Comparison of ENCODE assay signal across 18 cellular contexts in the genomic region with DNA sequence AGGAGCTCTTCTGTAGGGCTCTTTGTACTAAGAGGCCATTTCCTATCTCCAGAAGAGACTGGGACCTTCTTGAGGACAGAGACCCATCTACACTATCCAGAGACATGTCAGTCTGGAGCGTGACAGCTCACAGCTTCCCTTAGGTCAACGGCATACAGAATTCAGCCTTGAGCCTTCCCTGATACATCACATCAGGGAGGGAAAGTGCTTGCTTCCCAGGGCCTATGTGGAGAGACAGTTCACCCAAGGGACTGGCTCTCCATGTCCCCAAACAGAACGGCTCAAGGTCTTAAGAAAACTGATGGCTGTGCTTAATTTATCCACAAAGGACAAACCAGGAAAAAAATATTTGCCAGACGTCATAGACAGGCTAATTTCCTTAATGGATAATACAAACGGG. TPM values are rescaled to one million over a fixed set of nuclear protein-coding genes. Genes with fewer than 3 reads are reported as not detected.
DNase-seq lines count a peak whose midpoint lies in the region; ATAC-seq and TF ChIP-seq lines count a peak whose summit lies in the region.
"Had no signal": no experiment of that assay in that cellular context is flagged by ENCODE, and none has a peak within 500 bp of the region (broad histone marks: within the 10 kb centered on the region; RNA-seq: fewer than 3 reads in every experiment).

No MANE protein-coding gene starts in this region.

- H3K4me1 ChIP-seq in adrenal gland (replicated peaks in 1 of 2), result peaks cover 0 to 7% of the 10 kb centered on the region in 2 donors
- H3K4me1 ChIP-seq in endodermal cell (ENCODE audit: control insufficient read depth, insufficient read depth, low read length), result no peaks in the 10 kb centered on the region
- H3K4me1 ChIP-seq in smooth muscle cell (ENCODE audit: low read depth), result no peaks in the 10 kb centered on the region

- peaks cover 48% of the 10 kb centered on the region for H3K36me3 Mint-ChIP-seq in endodermal cell (ENCODE audit: low read depth)
- H3K36me3 Mint-ChIP-seq in stimulated activated effector memory CD8-positive, alpha-beta T cell treated with anti-CD3 and anti-CD28 coated beads, Interleukin-12 subunit alpha, Interleukin-12 subunit beta, amount 100 ng/mL, for 72 hours, result peaks cover 42% of the 10 kb centered on the region

- TF ChIP-seq CTCF in adrenal gland (IDR thresholded peaks at IDR 0.05), result no peak
- TF ChIP-seq CTCF in endodermal cell (conservative IDR thresholded peaks at IDR 0.05), result no peak
- no peak for TF ChIP-seq CTCF in smooth muscle cell (IDR thresholded peaks at IDR 0.05; ENCODE audit: borderline replicate concordance, insufficient read depth, poor library complexity, severe bottlenecking)

- H3K27ac ChIP-seq in adrenal gland (peak overlapping the region in 2 of 5 donors; percentile 3 to 29), endodermal cell (ENCODE audit: low read depth, low read length) (no peak overlapping the region), smooth muscle cell (ENCODE audit: low read depth) (no peak overlapping the region)
- H3K27ac ChIP-seq: C4-2B, GM23248, HL-60 had no signal

- H3K27ac Mint-ChIP-seq in endodermal cell, result peak overlapping the region; percentile 23
- H3K27ac Mint-ChIP-seq in stimulated activated effector memory CD8-positive, alpha-beta T cell treated with anti-CD3 and anti-CD28 coated beads, Interleukin-12 subunit alpha, Interleukin-12 subunit beta, amount 100 ng/mL, for 72 hours, result peak overlapping the region; percentile 61
- H3K27ac Mint-ChIP-seq: CD4-positive, alpha-beta T cell had no signal

- H3K9ac ChIP-seq in endodermal cell (ENCODE audit: extremely low read depth, low read length, poor library complexity, severe bottlenecking), result no peak overlapping the region
- H3K9ac ChIP-seq in smooth muscle cell (ENCODE audit: low read depth), result no peak overlapping the region
- H3K9ac ChIP-seq: GM23248 had no signal

- ATAC-seq in left ventricle myocardium superior, result peak; percentile 68
- no peak for ATAC-seq in stimulated activated effector memory CD8-positive, alpha-beta T cell treated with anti-CD3 and anti-CD28 coated beads, Interleukin-12 subunit alpha, Interleukin-12 subunit beta, amount 100 ng/mL, for 72 hours

- TF ChIP-seq POLR2A in adrenal gland (IDR thresholded peaks at IDR 0.05), result no peak

- H3K27me3 ChIP-seq in adrenal gland (no peaks in the 10 kb centered on the region), endodermal cell (ENCODE audit: control insufficient read depth, insufficient read depth, low read length, poor library complexity, severe bottlenecking) (no peaks in the 10 kb centered on the region), smooth muscle cell (ENCODE audit: low read depth) (no peaks in the 10 kb centered on the region)

- no peaks in the 10 kb centered on the region for H3K27me3 Mint-ChIP-seq in endodermal cell (ENCODE audit: insufficient read depth)
- H3K27me3 Mint-ChIP-seq: CD4-positive, alpha-beta T cell; IgD-negative memory B cell had no signal

- H3K36me3 ChIP-seq in adrenal gland (replicated peaks in 1 of 2), result no peaks in the 10 kb centered on the region
- H3K36me3 ChIP-seq in endodermal cell (ENCODE audit: control insufficient read depth, insufficient read depth, low read length), result peaks cover 60% of the 10 kb centered on the region
- no peaks in the 10 kb centered on the region for H3K36me3 ChIP-seq in smooth muscle cell (ENCODE audit: low read depth)

- no peak overlapping the region for H3K4me3 ChIP-seq in adrenal gland
- H3K4me3 ChIP-seq in endodermal cell (ENCODE audit: low read length), result no peak overlapping the region
- H3K4me3 ChIP-seq in smooth muscle cell, result no peak overlapping the region
- H3K4me3 ChIP-seq: GM23248 had no signal

- no peak overlapping the region for H3K4me2 ChIP-seq in smooth muscle cell

- no peaks in the 10 kb centered on the region for H3F3A ChIP-seq in smooth muscle cell (ENCODE audit: low read depth)

- WGBS in adrenal gland, 4 donors, result 42 to 50% (median 48%) methylated on average over 5 of the region's 5 CpGs
- WGBS in endodermal cell (ENCODE audit: insufficient coverage in 1 of 2, insufficient read length in 1 of 2), 2 experiments, result 94 to 100% methylated on average over 5 of the region's 5 CpGs
- WGBS in smooth muscle cell (ENCODE audit: low lambda C conversion rate), result 92% methylated on average over 5 of the region's 5 CpGs

- no peak overlapping the region for H3K4me3 Mint-ChIP-seq in endodermal cell
- no peak overlapping the region for H3K4me3 Mint-ChIP-seq in stimulated activated effector memory CD8-positive, alpha-beta T cell treated with anti-CD3 and anti-CD28 coated beads, Interleukin-12 subunit alpha, Interleukin-12 subunit beta, amount 100 ng/mL, for 72 hours
- H3K4me3 Mint-ChIP-seq: CD4-positive, alpha-beta T cell; IgD-negative memory B cell had no signal

- intact Hi-C loops in left ventricle myocardium superior (cut with micrococcal nuclease) (no loop called here), cardiac septum (cut with DNase I) (no loop called here), adrenal gland (cut with DNase I) (no loop called here)

- H3K9me3 Mint-ChIP-seq in endodermal cell, result no peaks in the 10 kb centered on the region
- H3K9me3 Mint-ChIP-seq in stimulated activated effector memory CD8-positive, alpha-beta T cell treated with anti-CD3 and anti-CD28 coated beads, Interleukin-12 subunit alpha, Interleukin-12 subunit beta, amount 100 ng/mL, for 72 hours, result no peaks in the 10 kb centered on the region
- H3K9me3 Mint-ChIP-seq: CD4-positive, alpha-beta T cell; IgD-negative memory B cell had no signal

- peaks cover 3% of the 10 kb centered on the region for H3K79me2 ChIP-seq in smooth muscle cell (ENCODE audit: low read depth)

- no peaks in the 10 kb centered on the region for H3K9me3 ChIP-seq in adrenal gland (replicated peaks in 1 of 3)
- H3K9me3 ChIP-seq in endodermal cell (ENCODE audit: control insufficient read depth, low read length), result no peaks in the 10 kb centered on the region
- H3K9me3 ChIP-seq in smooth muscle cell (replicated peaks; ENCODE audit: low read depth), result no peaks in the 10 kb centered on the region

- no peaks in the 10 kb centered on the region for H3K4me1 Mint-ChIP-seq in endodermal cell
- no peaks in the 10 kb centered on the region for H3K4me1 Mint-ChIP-seq in stimulated activated effector memory CD8-positive, alpha-beta T cell treated with anti-CD3 and anti-CD28 coated beads, Interleukin-12 subunit alpha, Interleukin-12 subunit beta, amount 100 ng/mL, for 72 hours

- DNase-seq in left ventricle myocardium superior (no peak), cardiac septum (ENCODE audit: low spot score) (no peak), adrenal gland (peak in 6 of 7 donors; percentile 20 to 69 (median 38)), endodermal cell (no peak), epidermal melanocyte (ENCODE audit: insufficient read length, low spot score) (no peak), activated T-cell treated with anti-CD3 and anti-CD28 coated beads for 4 hours (no peak), smooth muscle cell (lab: John Stamatoyannopoulos, UW; ENCODE audit: unreplicated experiment) (no peak)
- DNase-seq in stimulated activated effector memory CD8-positive, alpha-beta T cell treated with anti-CD3 and anti-CD28 coated beads, Interleukin-12 subunit alpha, Interleukin-12 subunit beta, amount 100 ng/mL, for 72 hours (ENCODE audit: low spot score in 2 of 2), result no peak
- DNase-seq: AML-193; CD4-positive, alpha-beta T cell; DMS153; DMS79; GDM1; GM23248; HCEC 1CT had no signal

- no peaks in the 10 kb centered on the region for H4K20me1 ChIP-seq in smooth muscle cell (ENCODE audit: low read depth)

- no peak overlapping the region for H2AFZ ChIP-seq in smooth muscle cell (ENCODE audit: low read depth)
- H2AFZ ChIP-seq: GM23248 had no signal

RNA-seq across cellular contexts. Expression of a gene that starts 7.7 kb away (rescaled TPM):
- total RNA-seq in left ventricle myocardium superior, result 14.2 TPM
- total RNA-seq in cardiac septum, result 2.9 TPM
- 10 to 100 TPM; 19.9 to 31.7 (median 25.8) TPM for total RNA-seq in adrenal gland
- 10 to 100 TPM; 28.1 to 37.9 (median 32.9) TPM for polyA plus RNA-seq in adrenal gland
- 100 to 1,000 TPM; 109 to 202 TPM for total RNA-seq in endodermal cell
- 391 TPM for polyA plus RNA-seq in endodermal cell (2013, experiment 1 of 2)
- polyA plus RNA-seq in endodermal cell (2013, experiment 2 of 2), result 343 TPM
- 17.5 and 21.2 TPM in 2 replicates for total RNA-seq in smooth muscle cell
- 33.9 and 44.5 TPM in 2 replicates for polyA plus RNA-seq in smooth muscle cell

RNA-seq across cellular contexts. Expression of a gene that starts 35.3 kb away (rescaled TPM):
- 1,672 TPM for total RNA-seq in left ventricle myocardium superior
- total RNA-seq in cardiac septum, result 1,552 TPM
- 1,000 to 10,000 TPM; 1,297 to 2,928 (median 2,139) TPM for total RNA-seq in adrenal gland
- polyA plus RNA-seq in adrenal gland, result 1,000 to 10,000 TPM in 2 of 3 donors, 100 to 1,000 TPM in 1; 588 to 2,867 (median 1,416) TPM
- total RNA-seq in endodermal cell, result 1,000 to 10,000 TPM; 1,658 to 1,721 TPM
- polyA plus RNA-seq in endodermal cell (2013, experiment 1 of 2), result 2,166 TPM
- 2,122 TPM for polyA plus RNA-seq in endodermal cell (2013, experiment 2 of 2)
- 1,100 and 1,184 TPM in 2 replicates for total RNA-seq in smooth muscle cell
- polyA plus RNA-seq in smooth muscle cell, result 2,038 and 2,323 TPM in 2 replicates

Comparison
In these comparisons a context has a peak if more than half of its experiments do, and no peak if none do; other contexts are left out.
1. DNase-seq: peak in adrenal gland (6 of 7); none in left ventricle myocardium superior (single experiment), cardiac septum (single experiment), endodermal cell (single experiment), stimulated activated effector memory CD8-positive, alpha-beta T cell treated with anti-CD3 and anti-CD28 coated beads, Interleukin-12 subunit alpha, Interleukin-12 subunit beta, amount 100 ng/mL, for 72 hours (0 of 2), epidermal melanocyte (single experiment), activated T-cell treated with anti-CD3 and anti-CD28 coated beads for 4 hours (single experiment) and smooth muscle cell (single experiment).